ENCODE assay signal across 13 cellular contexts in genomic region chr13:113621498-113621897, GRCh38. TPM values are rescaled to one million over a fixed set of nuclear protein-coding genes. Genes with fewer than 3 reads are reported as not detected.
A peak's percentile ranks its signal among the peaks of the same experiment; 100 is the strongest.
DNase-seq lines count a peak whose midpoint lies in the region; ATAC-seq, FAIRE-seq and TF ChIP-seq lines count a peak whose summit lies in the region.
"Not testable (repeated sequence)": the region's sequence is repeated elsewhere in the genome, so short reads cannot be mapped to it uniquely, and the experiment has no call there.
"Had no signal": no experiment of that assay in that cellular context is flagged by ENCODE, and none has a peak within 500 bp of the region (broad histone marks: within the 10 kb centered on the region; RNA-seq: fewer than 3 reads in every experiment).

No MANE protein-coding gene starts in this region.

- peaks cover 14 to 18% of the 10 kb centered on the region in 2 experiments for H3K9me3 Mint-ChIP-seq in H9
- H3K9me3 Mint-ChIP-seq in type B pancreatic cell, result not testable (repeated sequence)

- H3K14ac ChIP-seq in H9 (ENCODE audit: insufficient read depth, low read length); H1 (ENCODE audit: insufficient read length): not testable (repeated sequence)

- H3K23ac ChIP-seq in H9 (ENCODE audit: insufficient read length, low read depth, low read length); H1 (ENCODE audit: insufficient read length): not testable (repeated sequence)

- H3K9me2 ChIP-seq in PC-9 (ENCODE audit: insufficient read depth), result not testable (repeated sequence)

- not testable (repeated sequence) for H3K4me1 ChIP-seq in H9 (ENCODE audit: insufficient read depth, low read length); PC-9 (replicated peaks; ENCODE audit: insufficient read depth); ascending aorta; H1 (replicated peaks in 1 of 4; ENCODE audit: control insufficient read depth in 3 of 4, insufficient read depth in 4 of 4, low read length in 3 of 4)
- H3K4me1 ChIP-seq in heart right ventricle (peaks cover 0 to 10% (median 0%) of the 10 kb centered on the region in 9 donors), osteoblast (ENCODE audit: insufficient read depth, low read length) (peaks cover 22% of the 10 kb centered on the region)

- not testable (repeated sequence) for H3K4me2 ChIP-seq in H9 (ENCODE audit: insufficient read depth, insufficient read length, low read length); PC-9; H1 (ENCODE audit: insufficient read depth in 1 of 2, low read depth in 2 of 2, low read length in 2 of 2); osteoblast (ENCODE audit: insufficient read depth, low read length)

- TF ChIP-seq CTCF in H9 (conservative IDR thresholded peaks at IDR 0.05), result peak; percentile 72
- TF ChIP-seq CTCF in PC-9 (conservative IDR thresholded peaks at IDR 0.05), result peak; percentile 49
- TF ChIP-seq CTCF in ascending aorta (IDR thresholded peaks at IDR 0.05), result peak in 2 of 3 experiments; percentile 22 to 45
- peak in 2 of 3 experiments; percentile 42 to 65; a peak in 3 of 4 replicates for TF ChIP-seq CTCF in H1 (IDR thresholded peaks at IDR 0.05; ENCODE audit: control extremely low read depth in 1 of 3, insufficient read depth in 1 of 3, low read depth in 1 of 3, low read length in 3 of 3)
- TF ChIP-seq CTCF in heart right ventricle (IDR thresholded peaks at IDR 0.05), result peak in 8 of 9 donors; percentile 10 to 48 (median 36)
- peak; percentile 22 for TF ChIP-seq CTCF in osteoblast (IDR thresholded peaks at IDR 0.05; ENCODE audit: extremely low read depth, low read depth, low read length)
- peak; percentile 64 for TF ChIP-seq CTCF in type B pancreatic cell (conservative IDR thresholded peaks at IDR 0.05)

- H3F3A ChIP-seq in PC-9 (ENCODE audit: insufficient read depth, low read depth), result not testable (repeated sequence)

- POLR2A ChIA-PET in PC-9 (lab: Charles Lee; ENCODE audit: unreplicated experiment); H1 (lab: Charles Lee; ENCODE audit: partially characterized antibody): not testable (repeated sequence)

- H3K4me1 Mint-ChIP-seq in H9, result peaks cover 18 to 20% of the 10 kb centered on the region in 2 experiments
- not testable (repeated sequence) for H3K4me1 Mint-ChIP-seq in type B pancreatic cell (ENCODE audit: unreplicated experiment)

- DNase-seq in CMK (ENCODE audit: low read depth) (peak; percentile 7), H9 (peak; percentile 64), H1 (ENCODE audit: low read depth in 1 of 2, low spot score in 2 of 2) (peak in 1 of 2 experiments; percentile 81)
- DNase-seq in PC-9; ascending aorta (ENCODE audit: low spot score in 2 of 2); heart right ventricle; osteoblast (ENCODE audit: insufficient read length, low spot score, missing footprints); type B pancreatic cell (ENCODE audit: extremely low spot score, unreplicated experiment): not testable (repeated sequence)

- TF ChIP-seq POLR2A in H1 (IDR thresholded peaks at IDR 0.05; ENCODE audit: control extremely low read depth in 1 of 2, low read depth in 2 of 2, low read length in 2 of 2), result not testable (repeated sequence)

- CTCF ChIA-PET in PC-9 (lab: Charles Lee), result not testable (repeated sequence)
- CTCF ChIA-PET in H1 (lab: Charles Lee; ENCODE audit: partially characterized antibody), result interaction anchor here (0.6 to 1.4 kb wide), 12 partner anchors 9 to 562 kb away, joined by 3 to 5 read pairs (median 4); no protein-coding TSS in a partner anchor

- H3K9me3 ChIP-seq in H9 (ENCODE audit: control insufficient read depth, low read depth, low read length); PC-9 (ENCODE audit: insufficient read depth, low read depth); ascending aorta; heart right ventricle; osteoblast (ENCODE audit: low read depth, low read length): not testable (repeated sequence)
- peaks cover 0 to 14% of the 10 kb centered on the region in 2 experiments; a peak in 1 of 4 replicates for H3K9me3 ChIP-seq in H1 (ENCODE audit: insufficient read depth in 2 of 2, low read depth in 1 of 2, low read length in 1 of 2)

- H3K56ac ChIP-seq in H9 (ENCODE audit: insufficient read length, low read depth, low read length); H1 (replicated peaks; ENCODE audit: insufficient read length, low read depth, low read length): not testable (repeated sequence)

- not testable (repeated sequence) for H3K27me3 Mint-ChIP-seq in H9 (ENCODE audit: low read depth); type B pancreatic cell

- not testable (repeated sequence) for H4K8ac ChIP-seq in H9 (replicated peaks; ENCODE audit: insufficient read length, low read depth, low read length); H1 (ENCODE audit: extremely low read depth, insufficient read depth, low read length)

- H4K5ac ChIP-seq in H9 (ENCODE audit: insufficient read length, low read depth, low read length); H1 (ENCODE audit: insufficient read length, low read depth, low read length): not testable (repeated sequence)

- not testable (repeated sequence) for H3K9ac ChIP-seq in H9 (ENCODE audit: extremely low read depth, insufficient read length, low read length); H1 (replicated peaks in 1 of 4; ENCODE audit: extremely low read depth in 1 of 4, low read depth in 3 of 4, low read length in 3 of 4)

- H2AK5ac ChIP-seq in H9 (ENCODE audit: insufficient read length, low read length); H1 (ENCODE audit: low read depth, low read length): not testable (repeated sequence)

- H3K4me3 ChIP-seq in PC-9; ascending aorta; H1 (ENCODE audit: extremely low read depth in 1 of 4, insufficient read depth in 2 of 4, low read depth in 3 of 4, low read length in 4 of 4); heart right ventricle; osteoblast (ENCODE audit: insufficient read depth, low read length): not testable (repeated sequence)

- not testable (repeated sequence) for H3K79me1 ChIP-seq in H9 (ENCODE audit: insufficient read depth, low read depth, low read length, poor library complexity, severe bottlenecking); H1 (ENCODE audit: low read depth, low read length)

- H3K27ac Mint-ChIP-seq in H9, type B pancreatic cell: not testable (repeated sequence)

- not testable (repeated sequence) for H2BK120ac ChIP-seq in H9 (ENCODE audit: low read depth, low read length, poor library complexity, severe bottlenecking); H1 (replicated peaks; ENCODE audit: low read depth, low read length)

- H2BK5ac ChIP-seq in H9 (ENCODE audit: insufficient read length, low read length); H1 (ENCODE audit: low read depth, low read length): not testable (repeated sequence)

- TF ChIP-seq RAD21 in H1 (IDR thresholded peaks at IDR 0.05 in 1 of 2, conservative IDR thresholded peaks at IDR 0.05 in 1 of 2; ENCODE audit: low read depth in 2 of 2, low read length in 2 of 2), result peak; percentile 55 to 62

- H3K4ac ChIP-seq in H9 (ENCODE audit: low read depth, low read length); H1 (replicated peaks; ENCODE audit: insufficient read length, low read depth, low read length): not testable (repeated sequence)

- not testable (repeated sequence) for TF ChIP-seq EP300 in H1 (IDR thresholded peaks at IDR 0.05; ENCODE audit: borderline replicate concordance in 1 of 2, low read depth in 2 of 2, low read length in 2 of 2)

- not testable (repeated sequence) for H2BK20ac ChIP-seq in H9 (ENCODE audit: low read depth, low read length, poor library complexity, severe bottlenecking); H1 (ENCODE audit: low read length)

- H2BK12ac ChIP-seq in H9 (ENCODE audit: insufficient read length, low read depth, low read length); H1 (ENCODE audit: low read depth, low read length): not testable (repeated sequence)

- not testable (repeated sequence) for H4K91ac ChIP-seq in H9 (ENCODE audit: insufficient read length, low read depth, low read length); H1 (replicated peaks; ENCODE audit: insufficient read length, low read length)

- H3K4me3 Mint-ChIP-seq in H9, type B pancreatic cell: not testable (repeated sequence)

- H3K79me2 ChIP-seq in H9 (ENCODE audit: insufficient read depth, low read length), result not testable (repeated sequence)
- H3K79me2 ChIP-seq in PC-9 (ENCODE audit: low read depth) (peaks cover 58% of the 10 kb centered on the region), H1 (ENCODE audit: control insufficient read depth in 1 of 2, insufficient read depth in 2 of 2, low read length in 2 of 2) (peaks cover 0 to 20% of the 10 kb centered on the region in 2 experiments; a peak in 2 of 4 replicates), osteoblast (ENCODE audit: insufficient read depth, low read length) (peaks cover 46% of the 10 kb centered on the region)

- H3K18ac ChIP-seq in H9 (ENCODE audit: insufficient read length, low read depth, low read length); H1 (ENCODE audit: extremely low read depth, low read length): not testable (repeated sequence)

- H3K36me3 ChIP-seq in PC-9 (ENCODE audit: low read depth) (peaks cover 16% of the 10 kb centered on the region; the same call in 1 of the 2 replicates), H1 (ENCODE audit: control insufficient read depth in 2 of 4, insufficient read depth in 4 of 4, low read length in 3 of 4) (peaks cover 0 to 21% (median 11%) of the 10 kb centered on the region in 4 experiments; a peak in 5 of 8 replicates), heart right ventricle (peaks cover 0 to 19% (median 0%) of the 10 kb centered on the region in 9 donors), osteoblast (ENCODE audit: insufficient read depth, low read length) (peaks cover 26% of the 10 kb centered on the region)
- not testable (repeated sequence) for H3K36me3 ChIP-seq in ascending aorta

- intact Hi-C loops in PC-9 (cut with micrococcal nuclease; ENCODE audit: unreplicated experiment); ascending aorta (cut with DNase I); heart right ventricle (cut with DNase I): not testable (repeated sequence)

- not testable (repeated sequence) for H3K27me3 ChIP-seq in H9 (ENCODE audit: insufficient read depth, low read length); PC-9 (ENCODE audit: insufficient read depth, low read depth); ascending aorta; H1 (replicated peaks in 1 of 4; ENCODE audit: control insufficient read depth in 3 of 4, extremely low read depth in 1 of 4, insufficient read depth in 3 of 4, low read length in 3 of 4); heart right ventricle; osteoblast (ENCODE audit: insufficient read depth, low read length)

- H3K27ac ChIP-seq in H9 (ENCODE audit: insufficient read length, low read depth, low read length); PC-9; ascending aorta; H1 (ENCODE audit: low read depth, low read length); heart right ventricle; osteoblast (ENCODE audit: low read depth, low read length): not testable (repeated sequence)

- not testable (repeated sequence) for H3T11ph ChIP-seq in H9 (ENCODE audit: low read length)

- WGBS in H9 (ENCODE audit: extremely low coverage, insufficient read length, low lambda C conversion rate), result no CpG with 5 or more reads among the region's 13 CpGs
- WGBS in H1 (ENCODE audit: extremely low coverage in 1 of 2, insufficient coverage in 1 of 2, insufficient read length in 1 of 2, insufficient replicate concordance in 2 of 2, low coverage in 1 of 2, low lambda C conversion rate in 2 of 2, missing lambda C conversion rate in 1 of 2), 2 experiments, result 69% methylated on average over 13 of the region's 13 CpGs; no CpG with 5 or more reads in 1 of the 2 experiments
- WGBS in heart right ventricle, 2 donors, result 70 to 84% methylated on average over 13 of the region's 13 CpGs

- peaks cover 51 to 67% (median 60%) of the 10 kb centered on the region in 3 experiments for H3K36me3 Mint-ChIP-seq in H9 (ENCODE audit: insufficient read depth in 1 of 3, low read depth in 3 of 3)
- H3K36me3 Mint-ChIP-seq in type B pancreatic cell, result peaks cover 20% of the 10 kb centered on the region

- FAIRE-seq in H1 (lab: Jason Lieb, UNC), result not testable (repeated sequence)

- not testable (repeated sequence) for ATAC-seq in heart right ventricle

- BruUV-seq in PC-9 (replicated peaks; lab: Mats Ljungman, UMichigan), result not testable (repeated sequence)

- not testable (repeated sequence) for H2BK15ac ChIP-seq in H9 (ENCODE audit: low read depth, low read length); H1 (ENCODE audit: low read length)

- not testable (repeated sequence) for H3K23me2 ChIP-seq in H9 (ENCODE audit: insufficient read length, low read depth, low read length, poor library complexity, severe bottlenecking); H1 (ENCODE audit: low read depth, low read length)

- H2AFZ ChIP-seq in H9 (ENCODE audit: low read length); PC-9; H1 (ENCODE audit: low read length); osteoblast (ENCODE audit: low read length): not testable (repeated sequence)

- not testable (repeated sequence) for H4K20me1 ChIP-seq in H9 (ENCODE audit: control insufficient read depth, insufficient read depth, insufficient read length); H1 (replicated peaks in 1 of 2; ENCODE audit: control insufficient read depth in 1 of 2, insufficient read depth in 2 of 2, low read length in 2 of 2)
- H4K20me1 ChIP-seq in PC-9 (ENCODE audit: insufficient read depth), result peaks cover 52% of the 10 kb centered on the region
- peaks cover 61% of the 10 kb centered on the region for H4K20me1 ChIP-seq in osteoblast (ENCODE audit: insufficient read depth, low read length)

RNA-seq across cellular contexts. Expression of gene ATP4B, which starts 36.5 kb away (rescaled TPM):
- total RNA-seq in H9 (2021) (not detected in 2 replicates), PC-9 (2021) (not detected in 2 replicates), ascending aorta (not detected), heart right ventricle (not detected), osteoblast (not detected in 2 replicates), type B pancreatic cell (ENCODE audit: low replicate concordance) (2.0 and 26.7 TPM in 2 replicates)
- not detected in 2 replicates for total RNA-seq in H1 (2021; fragmentation: NEBNext Ultra II Directional; extraction: Animal tissue kit (Norgen Biotek cat#: 25700))
- polyA plus RNA-seq in H1 (2011; rRNA removed) (0.05 TPM in 1 of 2 replicates, not detected in the other), heart right ventricle (under 1 TPM in 1 of 2 donors, not detected in 1; 0.01 TPM)
- polyA plus RNA-seq in H1 (2011; cell fraction: cytosol; rRNA removed), result not detected
- polyA plus RNA-seq in H1 (2011; cell fraction: nucleus; rRNA removed), result 0.07 TPM
- polyA plus RNA-seq in H1 (2012, experiment 1 of 2), result not detected in 4 replicates
- not detected for polyA plus RNA-seq in H1 (2012, experiment 2 of 2)
- not detected for polyA plus RNA-seq in H1 (2013, experiment 1 of 2)
- polyA plus RNA-seq in H1 (2013, experiment 2 of 2), result not detected
- polyA minus RNA-seq in H1 (2011; rRNA and poly(A)+ RNA removed), result not detected in 2 replicates
- not detected for polyA minus RNA-seq in H1 (2011; cell fraction: cytosol; rRNA and poly(A)+ RNA removed)
- polyA minus RNA-seq in H1 (2011; cell fraction: nucleus; rRNA and poly(A)+ RNA removed), result not detected
- total RNA-seq: activated CD4-positive, alpha-beta T cell treated with anti-CD3 and anti-CD28 coated beads for 36 hours; CD8-positive, alpha-beta T cell; esophagus squamous epithelium; M059J; omental fat pad had no signal

RNA-seq across cellular contexts. Expression of gene TFDP1, which starts 36.9 kb away (rescaled TPM):
- total RNA-seq in H9 (2021), result 109 and 111 TPM in 2 replicates
- total RNA-seq in PC-9 (2021), result 84.2 and 107 TPM in 2 replicates
- total RNA-seq in ascending aorta, result 15.8 TPM
- total RNA-seq in H1 (2021; fragmentation: NEBNext Ultra II Directional; extraction: Animal tissue kit (Norgen Biotek cat#: 25700)), result 81.9 and 84.8 TPM in 2 replicates
- 35.5 and 43.6 TPM in 2 replicates for polyA plus RNA-seq in H1 (2011; rRNA removed)
- polyA plus RNA-seq in H1 (2011; cell fraction: cytosol; rRNA removed), result 51.7 TPM
- 54.2 TPM for polyA plus RNA-seq in H1 (2011; cell fraction: nucleus; rRNA removed)
- 68.2 to 75.6 TPM (median 71.3 TPM) in 4 replicates for polyA plus RNA-seq in H1 (2012, experiment 1 of 2)
- 27.7 TPM for polyA plus RNA-seq in H1 (2012, experiment 2 of 2)
- polyA plus RNA-seq in H1 (2013, experiment 1 of 2), result 54.0 TPM
- 54.0 TPM for polyA plus RNA-seq in H1 (2013, experiment 2 of 2)
- polyA minus RNA-seq in H1 (2011; rRNA and poly(A)+ RNA removed), result 51.8 and 52.5 TPM in 2 replicates
- polyA minus RNA-seq in H1 (2011; cell fraction: cytosol; rRNA and poly(A)+ RNA removed), result 33.2 TPM
- 26.5 TPM for polyA minus RNA-seq in H1 (2011; cell fraction: nucleus; rRNA and poly(A)+ RNA removed)
- total RNA-seq in heart right ventricle, result 10 to 100 TPM; 30.9 to 51.4 (median 38.3) TPM
- polyA plus RNA-seq in heart right ventricle, result 10 to 100 TPM; 16.4 to 23.0 TPM
- total RNA-seq in osteoblast, result 48.6 and 56.8 TPM in 2 replicates
- 78.4 and 78.8 TPM in 2 replicates for total RNA-seq in type B pancreatic cell (ENCODE audit: low replicate concordance)

RNA-seq across cellular contexts. Expression of gene GRK1, which starts 45.5 kb away (rescaled TPM):
- total RNA-seq in H9 (2021) (0.31 and 0.83 TPM in 2 replicates), PC-9 (2021) (not detected in 2 replicates), ascending aorta (not detected), heart right ventricle (under 1 TPM in 6 of 10 donors, not detected in 4; 0.09 to 0.79 (median 0.22) TPM), osteoblast (not detected in 2 replicates), type B pancreatic cell (ENCODE audit: low replicate concordance) (0.24 and 0.85 TPM in 2 replicates)
- total RNA-seq in H1 (2021; fragmentation: NEBNext Ultra II Directional; extraction: Animal tissue kit (Norgen Biotek cat#: 25700)), result 0.21 TPM in 1 of 2 replicates, not detected in the other
- polyA plus RNA-seq in H1 (2011; rRNA removed) (0.12 and 0.16 TPM in 2 replicates), heart right ventricle (under 1 TPM; 0.01 to 0.22 TPM)
- 0.12 TPM for polyA plus RNA-seq in H1 (2011; cell fraction: cytosol; rRNA removed)
- 0.26 TPM for polyA plus RNA-seq in H1 (2011; cell fraction: nucleus; rRNA removed)
- polyA plus RNA-seq in H1 (2012, experiment 1 of 2), result 0.13 TPM in 2 of 4 replicates, not detected in the others
- 0.07 TPM for polyA plus RNA-seq in H1 (2012, experiment 2 of 2)
- not detected for polyA plus RNA-seq in H1 (2013, experiment 1 of 2)
- not detected for polyA plus RNA-seq in H1 (2013, experiment 2 of 2)
- 0.06 and 0.10 TPM in 2 replicates for polyA minus RNA-seq in H1 (2011; rRNA and poly(A)+ RNA removed)
- not detected for polyA minus RNA-seq in H1 (2011; cell fraction: cytosol; rRNA and poly(A)+ RNA removed)
- not detected for polyA minus RNA-seq in H1 (2011; cell fraction: nucleus; rRNA and poly(A)+ RNA removed)
- total RNA-seq: CD8-positive, alpha-beta T cell; esophagus squamous epithelium; M059J; omental fat pad had no signal

Comparison
In these comparisons a context has a peak if more than half of its experiments do, and no peak if none do; other contexts are left out.
1. CTCF ChIP-seq: peak in every context shown above with its lines; median percentile 72 in H9; 64 in type B pancreatic cell; 54 in H1; 49 in PC-9; 36 in heart right ventricle; 34 in ascending aorta; 22 in osteoblast.